In genomic region chr3:133408961-133409360, GRCh38 we compare ENCODE assay signal across 22 cellular contexts. TPM values are rescaled to one million over a fixed set of nuclear protein-coding genes. Genes with fewer than 3 reads are reported as not detected.
DNase-seq lines count a peak whose midpoint lies in the region; ATAC-seq and TF ChIP-seq lines count a peak whose summit lies in the region.
"Had no signal": no experiment of that assay in that cellular context is flagged by ENCODE, and none has a peak within 500 bp of the region (broad histone marks: within the 10 kb centered on the region; RNA-seq: fewer than 3 reads in every experiment).

No MANE protein-coding gene starts in this region.

- H3K4me3 ChIP-seq in WI38 (ENCODE audit: low read depth, low read length) (0 out of 2 replicates have a peak overlapping the region, but pooled peaks have one; percentile 1), fibroblast of the aortic adventitia (ENCODE audit: low read depth, low read length) (no peak overlapping the region)
- H3K4me3 ChIP-seq: GM12878, upper lobe of right lung had no signal

- no peak for TF ChIP-seq CTCF in WI38 (IDR thresholded peaks at IDR 0.05; ENCODE audit: low read depth, low read length)
- no peak for TF ChIP-seq CTCF in fibroblast of the aortic adventitia (IDR thresholded peaks at IDR 0.05; ENCODE audit: insufficient read depth, low read length)

- in situ Hi-C loops in ACHN (cut with HindIII; ENCODE audit: low pct_ligation_motif_present, low pct_unique_long_range_greater_than_20kb, low sequenced_read_pairs): no loop called here

- no peak for ATAC-seq in GM18907 (IDR thresholded peaks at IDR 0.05; ENCODE audit: unreplicated experiment)
- ATAC-seq: activated CD4-positive, CD25-positive, alpha-beta regulatory T cell treated with anti-CD3 and anti-CD28 coated beads, Interleukin-2, amount 50 U/mL, for 24 hours; activated CD8-positive, alpha-beta memory T cell treated with anti-CD3 and anti-CD28 coated beads, Interleukin-2, amount 10 ng/mL, durations not matched to agents 7 days and 5 days; esophagus mucosa; GM12878; stimulated activated naive CD8-positive, alpha-beta T cell treated with anti-CD3 and anti-CD28 coated beads, Interleukin-15, amount 100 ng/mL, for 72 hours; T-helper 17 cell; upper lobe of right lung had no signal

- DNase-seq in ACHN (peak; percentile 67), HK-2 (ENCODE audit: unreplicated experiment) (peak; percentile 34), fibroblast of the aortic adventitia (ENCODE audit: low read depth) (peak; percentile 43), C1 segment of cervical spinal cord (lab: John Stamatoyannopoulos, UW) (no peak), germinal center (ENCODE audit: low spot score) (no peak)
- no peak for DNase-seq in activated CD4-positive, alpha-beta T cell treated with anti-CD3 and anti-CD28 coated beads for 1 hour
- DNase-seq: 8988T; activated CD8-positive, alpha-beta memory T cell treated with anti-CD3 and anti-CD28 coated beads, Interleukin-2, amount 10 ng/mL, durations not matched to agents 7 days and 5 days; activated gamma-delta T cell; CD8-positive, alpha-beta memory T cell; H7; NCI-H345; posterior cingulate gyrus; stimulated activated CD4-positive, alpha-beta T cell treated with anti-CD3 and anti-CD28 coated beads, Interleukin-15, amount 100 ng/mL, for 24 hours; stimulated activated naive CD8-positive, alpha-beta T cell treated with anti-CD3 and anti-CD28 coated beads, Interleukin-15, amount 100 ng/mL, for 72 hours; T-helper 17 cell; upper lobe of right lung had no signal

RNA-seq across cellular contexts. Expression of gene BFSP2, which starts 9.1 kb away (rescaled TPM):
- not detected in 2 replicates for total RNA-seq in fibroblast of the aortic adventitia (ENCODE audit: low replicate concordance)
- total RNA-seq: CD8-positive, alpha-beta memory T cell; esophagus mucosa; H7; upper lobe of right lung had no signal

Comparison
In these comparisons a context has a peak if more than half of its experiments do, and no peak if none do; other contexts are left out.
1. DNase-seq: peak in ACHN (single experiment), HK-2 (single experiment) and fibroblast of the aortic adventitia (single experiment); none in activated CD4-positive, alpha-beta T cell treated with anti-CD3 and anti-CD28 coated beads for 1 hour (single experiment), C1 segment of cervical spinal cord (0 of 14) and germinal center (single experiment).